In genomic region chr9:130630506-130631330, GRCh38 we compare ENCODE assay signal across 1 cellular context.
TF ChIP-seq lines count a peak whose summit lies in the region.

No MANE protein-coding gene starts in this region.

TF ChIP-seq in H1, 55 proteins besides CTCF, POLR2A, EP300 and RAD21 (continued from another document):
- TF ChIP-seq, protein P1, sequence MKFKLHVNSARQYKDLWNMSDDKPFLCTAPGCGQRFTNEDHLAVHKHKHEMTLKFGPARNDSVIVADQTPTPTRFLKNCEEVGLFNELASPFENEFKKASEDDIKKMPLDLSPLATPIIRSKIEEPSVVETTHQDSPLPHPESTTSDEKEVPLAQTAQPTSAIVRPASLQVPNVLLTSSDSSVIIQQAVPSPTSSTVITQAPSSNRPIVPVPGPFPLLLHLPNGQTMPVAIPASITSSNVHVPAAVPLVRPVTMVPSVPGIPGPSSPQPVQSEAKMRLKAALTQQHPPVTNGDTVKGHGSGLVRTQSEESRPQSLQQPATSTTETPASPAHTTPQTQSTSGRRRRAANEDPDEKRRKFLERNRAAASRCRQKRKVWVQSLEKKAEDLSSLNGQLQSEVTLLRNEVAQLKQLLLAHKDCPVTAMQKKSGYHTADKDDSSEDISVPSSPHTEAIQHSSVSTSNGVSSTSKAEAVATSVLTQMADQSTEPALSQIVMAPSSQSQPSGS (IDR thresholded peaks at IDR 0.05; ENCODE audit: low read length): no peak
